Comparison of ENCODE assay signal across 13 cellular contexts in genomic region chr11:122692444-122692843, GRCh38. TPM values are rescaled to one million over a fixed set of nuclear protein-coding genes. Genes with fewer than 3 reads are reported as not detected.
A peak's percentile ranks its signal among the peaks of the same experiment; 100 is the strongest.
DNase-seq lines count a peak whose midpoint lies in the region; ATAC-seq lines count a peak whose summit lies in the region.
"Had no signal": no experiment of that assay in that cellular context is flagged by ENCODE, and none has a peak within 500 bp of the region (broad histone marks: within the 10 kb centered on the region; RNA-seq: fewer than 3 reads in every experiment).

No MANE protein-coding gene starts in this region.

- H3K4me3 Mint-ChIP-seq in activated naive CD8-positive, alpha-beta T cell treated with anti-CD3 and anti-CD28 coated beads, Interleukin-2, amount 10 ng/mL, durations not matched to agents 7 days and 5 days = no peak overlapping the region

- H3K4me2 ChIP-seq in BLaER1 (peak overlapping the region; percentile 87), mesendoderm (ENCODE audit: low read length) (no peak overlapping the region)

- H3K18ac ChIP-seq in mesendoderm (ENCODE audit: low read length) = no peak overlapping the region

- peaks cover 20% of the 10 kb centered on the region for H3K36me3 Mint-ChIP-seq in activated naive CD8-positive, alpha-beta T cell treated with anti-CD3 and anti-CD28 coated beads, Interleukin-2, amount 10 ng/mL, durations not matched to agents 7 days and 5 days

- H3K4me1 Mint-ChIP-seq in activated naive CD8-positive, alpha-beta T cell treated with anti-CD3 and anti-CD28 coated beads, Interleukin-2, amount 10 ng/mL, durations not matched to agents 7 days and 5 days = peaks cover 51% of the 10 kb centered on the region

- H3K9me3 ChIP-seq in BLaER1 = no peaks in the 10 kb centered on the region

- WGBS in mesendoderm (ENCODE audit: extremely low coverage, insufficient coverage, low lambda C conversion rate) = no CpG with 5 or more reads among the region's 6 CpGs

- no peak overlapping the region for H4K8ac ChIP-seq in mesendoderm (ENCODE audit: low read depth, low read length)

- H2BK120ac ChIP-seq in mesendoderm (ENCODE audit: low read depth, low read length) = no peak overlapping the region

- H2AK5ac ChIP-seq in mesendoderm (ENCODE audit: low read length) = no peak overlapping the region

- peak; percentile 34 for DNase-seq in EH (ENCODE audit: low read depth)
- DNase-seq in activated naive CD8-positive, alpha-beta T cell treated with anti-CD3 and anti-CD28 coated beads, Interleukin-2, amount 10 ng/mL, durations not matched to agents 7 days and 5 days = no peak
- peak; percentile 62 for DNase-seq in mesendoderm
- no peak for DNase-seq in kidney tubule cell (ENCODE audit: low spot score)
- DNase-seq in central memory CD4-positive, alpha-beta T cell = no peak
- DNase-seq in NCI-H526 (lab: John Stamatoyannopoulos, UW) = no peak
- no peak for DNase-seq in HK-2 (ENCODE audit: unreplicated experiment)
- DNase-seq: hippocampal formation; left ventricle myocardium superior; OCI-M1; stimulated activated naive CD4-positive, alpha-beta T cell treated with Interleukin-2 at 50 U/mL for 16 hours had no signal

- no peak overlapping the region for H2BK15ac ChIP-seq in mesendoderm (replicated peaks; ENCODE audit: low read depth)

- POLR2A ChIA-PET in activated naive CD8-positive, alpha-beta T cell treated with anti-CD3 and anti-CD28 coated beads, Interleukin-2, amount 10 ng/mL, durations not matched to agents 7 days and 5 days (lab: Charles Lee) = interaction anchor here (1.5 kb wide), 1 partner anchor 23 kb away, joined by 3 read pairs; no protein-coding TSS in a partner anchor

- H3K9me3 Mint-ChIP-seq in activated naive CD8-positive, alpha-beta T cell treated with anti-CD3 and anti-CD28 coated beads, Interleukin-2, amount 10 ng/mL, durations not matched to agents 7 days and 5 days = peaks cover 3% of the 10 kb centered on the region

- H3K4ac ChIP-seq in mesendoderm (ENCODE audit: low read depth, low read length) = no peak overlapping the region

- no peaks in the 10 kb centered on the region for H3K79me2 ChIP-seq in mesendoderm (ENCODE audit: control insufficient read depth, insufficient read depth, low read length)

- H3K9ac ChIP-seq in BLaER1 = peak overlapping the region; percentile 79
- H3K9ac ChIP-seq in mesendoderm (ENCODE audit: low read length) = no peak overlapping the region

- H3K27me3 ChIP-seq in BLaER1 (no peaks in the 10 kb centered on the region), mesendoderm (ENCODE audit: insufficient read depth, low read length, poor library complexity) (no peaks in the 10 kb centered on the region)

- no peak overlapping the region for H3K23ac ChIP-seq in mesendoderm (ENCODE audit: low read length)

- no peaks in the 10 kb centered on the region for H3K27me3 Mint-ChIP-seq in activated naive CD8-positive, alpha-beta T cell treated with anti-CD3 and anti-CD28 coated beads, Interleukin-2, amount 10 ng/mL, durations not matched to agents 7 days and 5 days

- peaks cover 24% of the 10 kb centered on the region for H4K20me1 ChIP-seq in BLaER1

- H3K4me1 ChIP-seq in BLaER1 (peaks cover 98% of the 10 kb centered on the region), mesendoderm (ENCODE audit: control insufficient read depth, low read depth, low read length) (peaks cover 2% of the 10 kb centered on the region)

- no peaks in the 10 kb centered on the region for H3K79me1 ChIP-seq in mesendoderm (ENCODE audit: low read length)

- no peak overlapping the region for H4K5ac ChIP-seq in mesendoderm (ENCODE audit: low read length)

- no peak overlapping the region for H2BK5ac ChIP-seq in mesendoderm (ENCODE audit: low read length)

- peak overlapping the region; percentile 96 for H3K27ac ChIP-seq in BLaER1
- no peak overlapping the region for H3K27ac ChIP-seq in mesendoderm (ENCODE audit: low read depth, low read length)

- ATAC-seq in activated naive CD8-positive, alpha-beta T cell treated with anti-CD3 and anti-CD28 coated beads, Interleukin-2, amount 10 ng/mL, durations not matched to agents 7 days and 5 days (ENCODE audit: low read depth) = no peak

- no peak overlapping the region for H3K56ac ChIP-seq in mesendoderm (ENCODE audit: low read length)

- H3K27ac Mint-ChIP-seq in activated naive CD8-positive, alpha-beta T cell treated with anti-CD3 and anti-CD28 coated beads, Interleukin-2, amount 10 ng/mL, durations not matched to agents 7 days and 5 days = peak overlapping the region; percentile 54

- H3K36me3 ChIP-seq in BLaER1 (peaks cover 34% of the 10 kb centered on the region), mesendoderm (ENCODE audit: control insufficient read depth, insufficient read depth, low read length) (no peaks in the 10 kb centered on the region)

- H3K4me3 ChIP-seq in BLaER1 = no peak overlapping the region
- H3K4me3 ChIP-seq in mesendoderm (ENCODE audit: low read length) = no peak overlapping the region
- H3K4me3 ChIP-seq: skin epidermis had no signal

RNA-seq across cellular contexts. Expression of gene UBASH3B, which starts 36.9 kb away (rescaled TPM):
- total RNA-seq in activated naive CD8-positive, alpha-beta T cell treated with anti-CD3 and anti-CD28 coated beads, Interleukin-2, amount 10 ng/mL, durations not matched to agents 7 days and 5 days = 10 to 100 TPM; 40.7 to 44.8 TPM
- 8.2 TPM for polyA plus RNA-seq in mesendoderm (2013, experiment 1 of 2)
- 8.8 TPM for polyA plus RNA-seq in mesendoderm (2013, experiment 2 of 2)

Comparison
In these comparisons a context has a peak if more than half of its experiments do, and no peak if none do; other contexts are left out.
1. DNase-seq: peak in EH (single experiment) and mesendoderm (single experiment); none in activated naive CD8-positive, alpha-beta T cell treated with anti-CD3 and anti-CD28 coated beads, Interleukin-2, amount 10 ng/mL, durations not matched to agents 7 days and 5 days (single experiment), kidney tubule cell (single experiment), central memory CD4-positive, alpha-beta T cell (single experiment), NCI-H526 (0 of 2) and HK-2 (single experiment).